In genomic region chr1:64850846-64851245, GRCh38 we compare ENCODE assay signal across 16 cellular contexts.
"Had no signal": no experiment of that assay in that cellular context is flagged by ENCODE, and none has a peak within 500 bp of the region (broad histone marks: within the 10 kb centered on the region; RNA-seq: fewer than 3 reads in every experiment).

No MANE protein-coding gene starts in this region.

- ATAC-seq: activated CD8-positive, alpha-beta T cell treated with anti-CD3 and anti-CD28 coated beads for 36 hours had no signal

- H3K27me3 Mint-ChIP-seq: activated B cell treated with CpG ODN at 0.5 μM for 24 hours; activated CD4-positive, alpha-beta T cell treated with anti-CD3 and anti-CD28 coated beads, Interleukin-2, amount 10 ng/mL, durations not matched to agents 24 days and 14 days; activated CD8-positive, alpha-beta T cell treated with anti-CD3 and anti-CD28 coated beads for 36 hours; progenitor cell of endocrine pancreas had no signal

- H3K4me3 ChIP-seq: ascending aorta, esophagus squamous epithelium, stomach, vagina had no signal

- H3K4me1 ChIP-seq: ascending aorta, esophagus squamous epithelium, stomach, vagina had no signal

- H3K27ac ChIP-seq: ascending aorta, esophagus squamous epithelium, stomach, vagina had no signal

- H3K9me3 ChIP-seq: ascending aorta, esophagus squamous epithelium, SK-N-SH, stomach, vagina had no signal

- H3K9me3 Mint-ChIP-seq: activated B cell treated with CpG ODN at 0.5 μM for 24 hours; activated CD4-positive, alpha-beta T cell treated with anti-CD3 and anti-CD28 coated beads, Interleukin-2, amount 10 ng/mL, durations not matched to agents 24 days and 14 days; activated CD8-positive, alpha-beta T cell treated with anti-CD3 and anti-CD28 coated beads for 36 hours; activated T-cell treated with anti-CD3 and anti-CD28 coated beads, Interleukin-2, amount 50 U/mL, for 4 hours; nephron progenitor cell had no signal

- DNase-seq: activated B cell treated with CpG ODN at 0.5 μM for 24 hours; activated CD4-positive, alpha-beta T cell treated with anti-CD3 and anti-CD28 coated beads, Interleukin-2, amount 10 ng/mL, durations not matched to agents 24 days and 14 days; activated CD8-positive, alpha-beta T cell treated with anti-CD3 and anti-CD28 coated beads for 36 hours; activated gamma-delta T cell; activated T-cell treated with anti-CD3 and anti-CD28 coated beads, Interleukin-2, amount 50 U/mL, for 4 hours; effector memory CD4-positive, alpha-beta T cell; esophagus squamous epithelium; mesendoderm; nephron progenitor cell; SK-N-SH; stimulated activated CD4-positive, alpha-beta T cell treated with anti-CD3 and anti-CD28 coated beads, Interleukin-12 subunit alpha, Interleukin-12 subunit beta, amount 100 ng/mL, for 4 hours; stomach; trophoblast cell had no signal

- H3K4me3 Mint-ChIP-seq: activated B cell treated with CpG ODN at 0.5 μM for 24 hours; activated CD4-positive, alpha-beta T cell treated with anti-CD3 and anti-CD28 coated beads, Interleukin-2, amount 10 ng/mL, durations not matched to agents 24 days and 14 days; activated CD8-positive, alpha-beta T cell treated with anti-CD3 and anti-CD28 coated beads for 36 hours; activated T-cell treated with anti-CD3 and anti-CD28 coated beads, Interleukin-2, amount 50 U/mL, for 4 hours; nephron progenitor cell had no signal

- H3K4me1 Mint-ChIP-seq: nephron progenitor cell had no signal

- H3K27ac Mint-ChIP-seq: activated B cell treated with CpG ODN at 0.5 μM for 24 hours; activated CD4-positive, alpha-beta T cell treated with anti-CD3 and anti-CD28 coated beads, Interleukin-2, amount 10 ng/mL, durations not matched to agents 24 days and 14 days; activated CD8-positive, alpha-beta T cell treated with anti-CD3 and anti-CD28 coated beads for 36 hours; progenitor cell of endocrine pancreas had no signal

- H3K27me3 ChIP-seq: ascending aorta, esophagus squamous epithelium, stomach, vagina had no signal
